Comparison of ENCODE assay signal across 8 cellular contexts in the genomic region with DNA sequence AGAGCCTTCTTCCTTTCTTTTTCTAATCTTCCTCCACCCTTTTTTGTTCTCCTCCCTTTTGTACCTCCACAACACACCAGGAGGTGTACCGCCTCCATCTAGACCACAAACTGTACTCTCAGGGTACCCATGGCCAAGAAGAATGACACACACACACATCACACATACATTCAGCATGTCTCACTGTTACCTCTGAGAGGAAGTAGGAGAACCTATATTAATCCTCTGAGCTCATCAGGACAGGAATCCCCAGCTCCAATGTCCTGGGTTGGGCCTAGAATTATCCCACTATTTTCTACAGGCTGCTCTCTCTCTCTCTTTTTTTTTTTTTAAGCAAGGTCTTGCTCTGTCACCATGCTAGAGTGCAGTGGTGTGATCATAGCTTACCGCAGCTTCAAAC. TPM values are rescaled to one million over a fixed set of nuclear protein-coding genes. Genes with fewer than 3 reads are reported as not detected.
DNase-seq lines count a peak whose midpoint lies in the region; ATAC-seq and TF ChIP-seq lines count a peak whose summit lies in the region.

No MANE protein-coding gene starts in this region.

- H3K4me3 ChIP-seq in AG04450 (ENCODE audit: low read depth, low read length) (no peak overlapping the region), astrocyte of the spinal cord (ENCODE audit: low read depth, low read length) (no peak overlapping the region), mucosa of rectum (ENCODE audit: low read length in 2 of 2) (no peak overlapping the region)

- DNase-seq in AG04450 (ENCODE audit: low read depth, low spot score): peak; percentile 69
- peak; percentile 99 for DNase-seq in HT1080 (ENCODE audit: low read depth)
- peak; percentile 96 for DNase-seq in astrocyte of the spinal cord (ENCODE audit: low read depth, low spot score)
- DNase-seq in cerebellum (ENCODE audit: low spot score): no peak
- no peak for DNase-seq in NCI-H128 (lab: John Stamatoyannopoulos, UW; ENCODE audit: unreplicated experiment)
- DNase-seq in NCI-H345 treated with DMSO at 0.1 percent for 48 hours (lab: John Stamatoyannopoulos, UW; ENCODE audit: unreplicated experiment): no peak

- H3K9me3 ChIP-seq in AG04450 (ENCODE audit: control insufficient read depth, insufficient read depth, low read length): no peaks in the 10 kb centered on the region
- H3K9me3 ChIP-seq in mucosa of rectum (ENCODE audit: control insufficient read depth in 2 of 2, low read length in 2 of 2): no peaks in the 10 kb centered on the region

- no peak for ATAC-seq in GM21367 (IDR thresholded peaks at IDR 0.05; ENCODE audit: unreplicated experiment)

- H3K9ac ChIP-seq in mucosa of rectum (ENCODE audit: low read depth in 1 of 2, low read length in 2 of 2): no peak overlapping the region

- no peaks in the 10 kb centered on the region for H3K36me3 ChIP-seq in mucosa of rectum (ENCODE audit: control insufficient read depth in 2 of 2, insufficient read depth in 2 of 2, low read length in 2 of 2)

- no peaks in the 10 kb centered on the region for H3K27me3 ChIP-seq in AG04450 (ENCODE audit: control insufficient read depth, insufficient read depth, low read length)
- H3K27me3 ChIP-seq in mucosa of rectum (ENCODE audit: control insufficient read depth in 2 of 2, insufficient read depth in 2 of 2, low read length in 2 of 2): no peaks in the 10 kb centered on the region

- CTCF ChIA-PET in AG04450 (lab: Charles Lee): no interaction called here

- in situ Hi-C loops in astrocyte of the spinal cord (cut with HindIII; ENCODE audit: low sequenced_read_pairs): no loop called here

- H3K27ac ChIP-seq in AG04450 (ENCODE audit: low read depth, low read length) (peak overlapping the region; percentile 78), mucosa of rectum (ENCODE audit: low read depth in 2 of 2, low read length in 2 of 2) (peak overlapping the region; percentile 1 to 16)

- peaks cover 6 to 22% of the 10 kb centered on the region in 2 donors for H3K4me1 ChIP-seq in mucosa of rectum (ENCODE audit: control insufficient read depth in 2 of 2, insufficient read depth in 2 of 2, low read length in 2 of 2)

- POLR2A ChIA-PET in AG04450 (lab: Yijun Ruan, JAX): interaction anchor here (0.5 to 1.4 kb wide), 4 partner anchors 11 to 1634 kb away, joined by 4 to 6 read pairs (median 4); no protein-coding TSS in a partner anchor

- TF ChIP-seq CTCF in AG04450 (IDR thresholded peaks at IDR 0.05; ENCODE audit: low read depth, low read length) (peak; percentile 8; the same call in 1 of the 2 replicates), astrocyte of the spinal cord (IDR thresholded peaks at IDR 0.05; ENCODE audit: low read depth, low read length) (peak; percentile 11)

RNA-seq across cellular contexts. Expression of gene ATP2B4, which starts 36.7 kb away (rescaled TPM):
- 168 and 204 TPM in 2 replicates for polyA plus RNA-seq in AG04450 (2011; rRNA removed)
- polyA minus RNA-seq in AG04450 (2011; rRNA and poly(A)+ RNA removed): 319 and 332 TPM in 2 replicates
- total RNA-seq in HT1080 (2014; rRNA removed; shearing (Covaris generic)): 10.7 and 15.8 TPM in 2 replicates
- polyA plus RNA-seq in HT1080 (2015; cell fraction: cytosol; rRNA removed): 11.5 and 15.2 TPM in 2 replicates
- 50.5 and 52.5 TPM in 2 replicates for polyA plus RNA-seq in HT1080 (2015; cell fraction: nucleus; rRNA removed)
- total RNA-seq in cerebellum: 53.0 TPM

Comparison
In these comparisons a context has a peak if more than half of its experiments do, and no peak if none do; other contexts are left out.
1. DNase-seq: peak in AG04450 (single experiment), HT1080 (single experiment) and astrocyte of the spinal cord (single experiment); none in cerebellum (single experiment), NCI-H128 (single experiment) and NCI-H345 treated with DMSO at 0.1 percent for 48 hours (single experiment).